20 cellular contexts compared by ENCODE assay signal in genomic region chr15:34304613-34305012, GRCh38. TPM values are rescaled to one million over a fixed set of nuclear protein-coding genes. Genes with fewer than 3 reads are reported as not detected.
A peak's percentile ranks its signal among the peaks of the same experiment; 100 is the strongest.
DNase-seq lines count a peak whose midpoint lies in the region; ATAC-seq and TF ChIP-seq lines count a peak whose summit lies in the region.
"Had no signal": no experiment of that assay in that cellular context is flagged by ENCODE, and none has a peak within 500 bp of the region (broad histone marks: within the 10 kb centered on the region; RNA-seq: fewer than 3 reads in every experiment).

No MANE protein-coding gene starts in this region.

- intact Hi-C loops in IMR-90 (cut with micrococcal nuclease) = no loop called here

- no peaks in the 10 kb centered on the region for H3F3A ChIP-seq in neural progenitor cell (ENCODE audit: low read depth)

- no peak overlapping the region for H3K56ac ChIP-seq in IMR-90 (ENCODE audit: extremely low read depth, insufficient read depth, low read length)

- dilution Hi-C loops in IMR-90 (cut with HindIII; ENCODE audit: low sequenced_read_pairs, unreplicated experiment) = no loop called here

- no peak overlapping the region for H3K23ac ChIP-seq in IMR-90 (ENCODE audit: low read depth, low read length)

- no peak overlapping the region for H2BK20ac ChIP-seq in IMR-90 (ENCODE audit: low read depth, low read length)

- no peaks in the 10 kb centered on the region for H3K27me3 Mint-ChIP-seq in naive thymus-derived CD8-positive, alpha-beta T cell
- H3K27me3 Mint-ChIP-seq in neural progenitor cell (ENCODE audit: insufficient read depth, low read depth) = no peaks in the 10 kb centered on the region

- H2AFZ ChIP-seq in IMR-90 (replicated peaks; ENCODE audit: low read length, poor library complexity) = no peak overlapping the region
- no peak overlapping the region for H2AFZ ChIP-seq in neural progenitor cell (replicated peaks)

- no peak overlapping the region for H4K8ac ChIP-seq in IMR-90 (ENCODE audit: low read depth in 2 of 2, low read length in 2 of 2)

- no peaks in the 10 kb centered on the region for H3K9me1 ChIP-seq in IMR-90 (ENCODE audit: insufficient read depth, low read length)

- peak overlapping the region in 6 of 10 donors; percentile 0 to 63 (median 36) for H3K27ac Mint-ChIP-seq in naive thymus-derived CD8-positive, alpha-beta T cell
- H3K27ac Mint-ChIP-seq in neural progenitor cell = no peak overlapping the region

- H3K4me1 ChIP-seq in IMR-90 (ENCODE audit: control insufficient read depth, insufficient read depth, low read length) = peaks cover 3% of the 10 kb centered on the region; the same call in 1 of the 2 replicates
- no peaks in the 10 kb centered on the region for H3K4me1 ChIP-seq in neural progenitor cell
- H3K4me1 ChIP-seq: esophagus muscularis mucosa, right atrium auricular region, vagina had no signal

- no peak overlapping the region for H4K5ac ChIP-seq in IMR-90 (ENCODE audit: low read depth, low read length)

- TF ChIP-seq POLR2A in IMR-90 (IDR thresholded peaks at IDR 0.05; ENCODE audit: low read depth, low read length) = no peak

- no peak overlapping the region for H2AK9ac ChIP-seq in IMR-90 (replicated peaks; ENCODE audit: low read depth, low read length, poor library complexity)

- H3K4me2 ChIP-seq in IMR-90 (ENCODE audit: low read depth, low read length) (peak overlapping the region; percentile 54; the same call in 1 of the 2 replicates), neural progenitor cell (no peak overlapping the region)

- H3K79me2 ChIP-seq in neural progenitor cell (ENCODE audit: low read depth) = no peaks in the 10 kb centered on the region

- no peak overlapping the region for H4K91ac ChIP-seq in IMR-90 (ENCODE audit: insufficient read depth, low read depth, low read length)

- H4K20me1 ChIP-seq in IMR-90 (ENCODE audit: insufficient read depth, low read length) (no peaks in the 10 kb centered on the region; the same call in 1 of the 2 replicates), neural progenitor cell (ENCODE audit: low read depth) (no peaks in the 10 kb centered on the region)

- no peak for TF ChIP-seq RAD21 in IMR-90 (IDR thresholded peaks at IDR 0.05; ENCODE audit: low read length)

- TF ChIP-seq CTCF in AG09309 (IDR thresholded peaks at IDR 0.05; ENCODE audit: control insufficient read depth, insufficient read depth, low read depth, low read length, missing control alignments) = no peak
- no peak for TF ChIP-seq CTCF in IMR-90 (conservative IDR thresholded peaks at IDR 0.05; ENCODE audit: low read depth, low read length)
- no peak for TF ChIP-seq CTCF in choroid plexus epithelial cell (conservative IDR thresholded peaks at IDR 0.05; ENCODE audit: low read depth, low read length)
- no peak for TF ChIP-seq CTCF in GM20000 (IDR thresholded peaks at IDR 0.05; ENCODE audit: extremely low read depth, missing control alignments)
- no peak for TF ChIP-seq CTCF in neural progenitor cell (IDR thresholded peaks at IDR 0.05)

- no peak overlapping the region for H3K4ac ChIP-seq in IMR-90 (ENCODE audit: low read depth, low read length)

- H3K36me3 ChIP-seq in IMR-90 (ENCODE audit: control insufficient read depth, insufficient read depth, low read length) = no peaks in the 10 kb centered on the region
- H3K36me3 ChIP-seq in neural progenitor cell = no peaks in the 10 kb centered on the region
- H3K36me3 ChIP-seq: right atrium auricular region, vagina had no signal

- no peak overlapping the region for H2BK15ac ChIP-seq in IMR-90 (ENCODE audit: low read depth, low read length)

- H3K4me3 ChIP-seq in AG09309 (ENCODE audit: control insufficient read depth, low read depth, low read length) (no peak overlapping the region), IMR-90 (ENCODE audit: insufficient read depth, low read depth, low read length) (no peak overlapping the region), choroid plexus epithelial cell (ENCODE audit: low read depth, low read length) (no peak overlapping the region), neural progenitor cell (no peak overlapping the region)
- H3K4me3 ChIP-seq: dorsolateral prefrontal cortex, esophagus muscularis mucosa, K562, right atrium auricular region, vagina had no signal

- H3K9ac ChIP-seq in IMR-90 (ENCODE audit: low read depth, low read length) (no peak overlapping the region), neural progenitor cell (no peak overlapping the region)

- CTCF ChIA-PET in IMR-90 (lab: Yijun Ruan, JAX) = no interaction called here

- H3K9me3 Mint-ChIP-seq in naive thymus-derived CD8-positive, alpha-beta T cell = no peaks in the 10 kb centered on the region
- H3K9me3 Mint-ChIP-seq in neural progenitor cell = no peaks in the 10 kb centered on the region

- in situ Hi-C loops in IMR-90 (cut with MboI; ENCODE audit: low sequenced_read_pairs) = no loop called here

- DNase-seq in AG09309 (ENCODE audit: low read depth) = peak; percentile 55
- peak; percentile 82 for DNase-seq in IMR-90
- DNase-seq in choroid plexus epithelial cell (ENCODE audit: low read depth) = peak; percentile 77
- no peak for DNase-seq in naive thymus-derived CD8-positive, alpha-beta T cell
- no peak for DNase-seq in NCI-H1417 (lab: John Stamatoyannopoulos, UW)
- DNase-seq in GM20000 (ENCODE audit: low spot score) = no peak
- DNase-seq in SIG-M5 (lab: John Stamatoyannopoulos, UW) = no peak
- no peak for DNase-seq in neural progenitor cell (ENCODE audit: low spot score)
- DNase-seq: activated CD4-positive, alpha-beta T cell treated with anti-CD3 and anti-CD28 coated beads for 4 hours; dorsolateral prefrontal cortex; NCI-H1048; NCI-H2081 treated with DMSO at 0.1 percent for 48 hours; NCI-H526 treated with DMSO at 0.1 percent for 48 hours; OCI-M1; stimulated activated CD4-positive, alpha-beta T cell treated with anti-CD3 and anti-CD28 coated beads, Interleukin-2, amount 100 ng/mL, for 24 hours had no signal

- H3K9me3 ChIP-seq in IMR-90 (ENCODE audit: control insufficient read depth, insufficient read depth, low read length) (no peaks in the 10 kb centered on the region), neural progenitor cell (ENCODE audit: low read depth) (no peaks in the 10 kb centered on the region)
- H3K9me3 ChIP-seq: esophagus muscularis mucosa, right atrium auricular region, vagina had no signal

- peaks cover 29 to 68% (median 61%) of the 10 kb centered on the region in 4 donors for H3K4me1 Mint-ChIP-seq in naive thymus-derived CD8-positive, alpha-beta T cell
- H3K4me1 Mint-ChIP-seq in neural progenitor cell = no peaks in the 10 kb centered on the region

- no peak overlapping the region for H2AK5ac ChIP-seq in IMR-90 (ENCODE audit: low read depth, low read length)

- no peak overlapping the region for H3K18ac ChIP-seq in IMR-90 (ENCODE audit: low read depth, low read length)

- H3K79me1 ChIP-seq in IMR-90 (ENCODE audit: low read depth in 1 of 2, low read length in 2 of 2) = peaks cover 7 to 8% of the 10 kb centered on the region in 2 experiments; a peak in 3 of 4 replicates

- H2BK5ac ChIP-seq in IMR-90 (ENCODE audit: low read depth, low read length, poor library complexity, severe bottlenecking) = no peak overlapping the region

- H3K14ac ChIP-seq in IMR-90 (replicated peaks; ENCODE audit: low read depth, low read length) = no peak overlapping the region

- no peaks in the 10 kb centered on the region for H3K27me3 ChIP-seq in IMR-90 (ENCODE audit: control insufficient read depth, insufficient read depth, low read length)
- H3K27me3 ChIP-seq in neural progenitor cell = no peaks in the 10 kb centered on the region
- H3K27me3 ChIP-seq: dorsolateral prefrontal cortex, esophagus muscularis mucosa, right atrium auricular region, vagina had no signal

- H3K36me3 Mint-ChIP-seq in naive thymus-derived CD8-positive, alpha-beta T cell = peaks cover 0 to 70% (median 7%) of the 10 kb centered on the region in 3 donors
- H3K36me3 Mint-ChIP-seq in neural progenitor cell = no peaks in the 10 kb centered on the region

- POLR2A ChIA-PET in IMR-90 (lab: Charles Lee; ENCODE audit: unreplicated experiment) = no interaction called here
- POLR2A ChIA-PET in naive thymus-derived CD8-positive, alpha-beta T cell (lab: Charles Lee) = no interaction called here

- H3K4me3 Mint-ChIP-seq in naive thymus-derived CD8-positive, alpha-beta T cell = no peak overlapping the region
- H3K4me3 Mint-ChIP-seq in neural progenitor cell = no peak overlapping the region

- no TSS peak for BruUV-seq in IMR-90 (replicated peaks; lab: Mats Ljungman, UMichigan)

- ATAC-seq in IMR-90 (ENCODE audit: low read depth) = peak; percentile 87
- ATAC-seq in naive thymus-derived CD8-positive, alpha-beta T cell = no peak
- ATAC-seq: K562 had no signal

- no peak overlapping the region for H3K27ac ChIP-seq in IMR-90 (ENCODE audit: insufficient read depth, low read length)
- no peak overlapping the region for H3K27ac ChIP-seq in neural progenitor cell
- H3K27ac ChIP-seq: dorsolateral prefrontal cortex, esophagus muscularis mucosa, right atrium auricular region, vagina had no signal

- no peak overlapping the region for H2BK120ac ChIP-seq in IMR-90 (ENCODE audit: low read depth, low read length)

RNA-seq across cellular contexts. Expression of gene SLC12A6, which starts 33.0 kb away (rescaled TPM):
- 10.0 and 10.2 TPM in 2 replicates for total RNA-seq in IMR-90 (2012; rRNA removed)
- polyA plus RNA-seq in IMR-90 (2012; rRNA removed) = 6.9 and 7.7 TPM in 2 replicates
- polyA plus RNA-seq in IMR-90 (2012; cell fraction: cytosol; rRNA removed) = 2.4 and 3.1 TPM in 2 replicates
- polyA plus RNA-seq in IMR-90 (2012; cell fraction: nucleus; rRNA removed; ENCODE audit: low replicate concordance) = 7.6 and 25.4 TPM in 2 replicates
- 100 to 1,000 TPM; 130 to 138 TPM for total RNA-seq in naive thymus-derived CD8-positive, alpha-beta T cell
- 10 to 100 TPM in 1 of 3 donors, 1 to 10 TPM in 2; 4.0 to 13.3 (median 7.3) TPM for polyA plus RNA-seq in naive thymus-derived CD8-positive, alpha-beta T cell
- 16.0 and 17.7 TPM in 2 replicates for total RNA-seq in neural progenitor cell (ENCODE audit: low replicate concordance)

RNA-seq across cellular contexts. Expression of gene NOP10, which starts 38.3 kb away (rescaled TPM):
- total RNA-seq in IMR-90 (2012; rRNA removed) (141 and 211 TPM in 2 replicates), neural progenitor cell (ENCODE audit: low replicate concordance) (123 and 151 TPM in 2 replicates)
- 444 and 468 TPM in 2 replicates for polyA plus RNA-seq in IMR-90 (2012; rRNA removed)
- 286 and 658 TPM in 2 replicates for polyA plus RNA-seq in IMR-90 (2012; cell fraction: cytosol; rRNA removed)
- 88.7 and 109 TPM in 2 replicates for polyA plus RNA-seq in IMR-90 (2012; cell fraction: nucleus; rRNA removed; ENCODE audit: low replicate concordance)
- 10 to 100 TPM; 61.7 to 64.4 TPM for total RNA-seq in naive thymus-derived CD8-positive, alpha-beta T cell
- polyA plus RNA-seq in naive thymus-derived CD8-positive, alpha-beta T cell = 100 to 1,000 TPM; 239 to 320 (median 257) TPM

RNA-seq across cellular contexts. Expression of gene NUTM1, which starts 38.5 kb away (rescaled TPM):
- not detected in 2 replicates for total RNA-seq in IMR-90 (2012; rRNA removed)
- polyA plus RNA-seq in IMR-90 (2012; rRNA removed) = not detected in 2 replicates
- not detected in 2 replicates for polyA plus RNA-seq in IMR-90 (2012; cell fraction: cytosol; rRNA removed)
- polyA plus RNA-seq in IMR-90 (2012; cell fraction: nucleus; rRNA removed; ENCODE audit: low replicate concordance) = not detected in 2 replicates
- total RNA-seq in naive thymus-derived CD8-positive, alpha-beta T cell = not detected
- not detected for polyA plus RNA-seq in naive thymus-derived CD8-positive, alpha-beta T cell
- total RNA-seq in neural progenitor cell (ENCODE audit: low replicate concordance) = 0.19 TPM in 1 of 2 replicates, not detected in the other
- total RNA-seq: dorsolateral prefrontal cortex, esophagus muscularis mucosa, right atrium auricular region, subcutaneous adipose tissue, vagina had no signal

Comparison
In these comparisons a context has a peak if more than half of its experiments do, and no peak if none do; other contexts are left out.
1. DNase-seq: peak in AG09309 (single experiment), IMR-90 (single experiment) and choroid plexus epithelial cell (single experiment); none in naive thymus-derived CD8-positive, alpha-beta T cell (0 of 10), NCI-H1417 (0 of 3), GM20000 (single experiment), SIG-M5 (single experiment) and neural progenitor cell (single experiment).